Comparison of ENCODE assay signal across 7 cellular contexts in genomic region chr22:48600171-48600570, GRCh38.
"Had no signal": no experiment of that assay in that cellular context is flagged by ENCODE, and none has a peak within 500 bp of the region (broad histone marks: within the 10 kb centered on the region; RNA-seq: fewer than 3 reads in every experiment).

No MANE protein-coding gene starts in this region.

- H3K27ac ChIP-seq: HL-60 had no signal

- H3K4me1 Mint-ChIP-seq: IgD-negative memory B cell had no signal

- H3K4me3 ChIP-seq: K562 had no signal

- DNase-seq: IMR-90, KBM-7 had no signal

- H3K36me3 Mint-ChIP-seq: IgD-negative memory B cell had no signal

- H3K4me3 Mint-ChIP-seq: IgD-negative memory B cell had no signal

- FAIRE-seq: HepG2, HTR-8/SVneo, K562 had no signal

- H3K27ac Mint-ChIP-seq: IgD-negative memory B cell had no signal
